In the genomic region with DNA sequence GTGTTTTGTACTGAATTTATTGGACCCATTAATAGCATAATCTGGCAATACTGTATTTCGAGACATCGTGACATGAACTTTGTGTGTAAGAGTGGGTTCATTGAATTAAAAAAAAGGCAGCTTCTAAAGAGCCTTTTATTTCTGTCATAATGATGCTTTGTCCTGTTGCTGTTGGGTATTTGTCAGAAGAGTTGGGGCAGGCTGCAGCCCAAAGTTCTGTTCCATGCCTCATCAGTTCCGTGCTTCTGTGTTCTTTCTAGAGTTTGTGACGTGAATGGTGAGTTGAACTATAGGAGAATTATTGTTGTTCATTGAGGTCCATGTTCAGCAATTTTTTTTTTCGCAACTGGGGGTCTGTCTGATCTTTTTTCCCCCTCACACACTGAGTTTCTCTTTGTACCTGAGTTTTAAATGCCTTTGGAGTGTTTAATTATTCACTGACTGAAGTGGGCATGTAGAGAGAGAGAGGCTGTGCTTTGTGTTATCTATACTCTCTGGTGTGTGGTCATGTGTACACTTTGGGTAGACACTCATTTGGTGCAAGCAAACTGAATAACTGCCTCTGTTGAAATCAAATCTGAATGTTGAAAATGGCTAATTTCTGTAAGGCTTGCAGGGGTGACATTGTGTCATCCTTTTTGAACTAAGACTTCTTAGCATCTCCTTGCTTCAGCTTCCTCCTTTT, we compare ENCODE assay signal across 8 cellular contexts.
A peak's percentile ranks its signal among the peaks of the same experiment; 100 is the strongest.
DNase-seq lines count a peak whose midpoint lies in the region; ATAC-seq, FAIRE-seq and TF ChIP-seq lines count a peak whose summit lies in the region.

No MANE protein-coding gene starts in this region.

- TF ChIP-seq EP300 in GM12878 (IDR thresholded peaks at IDR 0.05; ENCODE audit: borderline replicate concordance in 1 of 2, control insufficient read depth in 1 of 2, low read depth in 2 of 2, low read length in 2 of 2), result no peak

- H3K36me3 ChIP-seq in GM12878 (ENCODE audit: control insufficient read depth in 2 of 2, insufficient read depth in 2 of 2, low read length in 1 of 2) (no peaks in the 10 kb centered on the region), mucosa of rectum (ENCODE audit: control insufficient read depth in 2 of 2, insufficient read depth in 2 of 2, low read length in 2 of 2) (no peaks in the 10 kb centered on the region), body of pancreas (replicated peaks in 1 of 2; ENCODE audit: insufficient read depth in 1 of 2, low read depth in 2 of 2) (no peaks in the 10 kb centered on the region)

- TF ChIP-seq POLR2A in GM12878 (IDR thresholded peaks at IDR 0.05; ENCODE audit: low read depth, low read length) (no peak), GM18505 (IDR thresholded peaks at IDR 0.05; ENCODE audit: borderline replicate concordance, extremely low read depth, insufficient read depth, insufficient read length) (no peak), body of pancreas (IDR thresholded peaks at IDR 0.05) (no peak)

- H3K27me3 ChIP-seq in GM12878 (replicated peaks in 1 of 2; ENCODE audit: control insufficient read depth in 2 of 2, insufficient read depth in 2 of 2, low read length in 1 of 2) (no peaks in the 10 kb centered on the region), mucosa of rectum (ENCODE audit: control insufficient read depth in 2 of 2, insufficient read depth in 2 of 2, low read length in 2 of 2) (no peaks in the 10 kb centered on the region), body of pancreas (no peaks in the 10 kb centered on the region)

- CTCF ChIA-PET in GM12878 (lab: Yijun Ruan, JAX), result interaction anchor here (0.8 to 3.6 kb wide), 19 partner anchors 8 to 193 kb away, joined by 3 to 13 read pairs (median 4); no protein-coding TSS in a partner anchor

- H3K9ac ChIP-seq in GM12878 (ENCODE audit: control insufficient read depth, insufficient read depth, low read length), result peak overlapping the region; percentile 61
- peak overlapping the region; percentile 58 to 61 for H3K9ac ChIP-seq in mucosa of rectum (ENCODE audit: low read depth in 1 of 2, low read length in 2 of 2)

- peaks cover 51 to 68% (median 54%) of the 10 kb centered on the region in 3 donors for H3K4me1 Mint-ChIP-seq in IgD-negative memory B cell

- peak overlapping the region; percentile 87 to 96 (median 91) for H3K4me3 Mint-ChIP-seq in IgD-negative memory B cell

- peak overlapping the region; percentile 43 for H3K4me3 ChIP-seq in GM12878
- peak overlapping the region; percentile 40 to 51 for H3K4me3 ChIP-seq in mucosa of rectum (ENCODE audit: low read length in 2 of 2)
- H3K4me3 ChIP-seq in body of pancreas, result no peak overlapping the region

- DNase-seq in AML-193 (lab: John Stamatoyannopoulos, UW), result peak; percentile 82 to 87
- no peak for DNase-seq in GM12878 (ENCODE audit: low read depth, low spot score)
- no peak for DNase-seq in body of pancreas

- H3K4me2 ChIP-seq in GM12878 (ENCODE audit: control insufficient read depth, insufficient read depth), result peak overlapping the region; percentile 85

- TSS peak; percentile 65 for BruUV-seq in GM12878 (replicated peaks; lab: Mats Ljungman, UMichigan)

- RAD21 ChIA-PET in GM12878 (lab: Charles Lee; ENCODE audit: unreplicated experiment), result interaction anchor here (1.0 to 10.2 kb wide), 15 partner anchors 7 to 193 kb away, joined by 3 to 128 read pairs (median 5); a partner anchor contains a TSS

- SMC1A ChIA-PET in GM12878 (lab: Charles Lee; ENCODE audit: uncharacterized antibody, unreplicated experiment), result interaction anchor here (0.6 to 12.9 kb wide), 29 partner anchors 9 to 193 kb away, joined by 3 to 172 read pairs (median 4); a partner anchor contains a TSS

- peak; percentile 52 for ATAC-seq in GM12878
- no peak for ATAC-seq in GM18505 (IDR thresholded peaks at IDR 0.05; ENCODE audit: unreplicated experiment)
- ATAC-seq in body of pancreas, result no peak
- ATAC-seq in GM19395 (IDR thresholded peaks at IDR 0.05; ENCODE audit: unreplicated experiment), result no peak
- no peak for ATAC-seq in GM18870 (IDR thresholded peaks at IDR 0.05; ENCODE audit: unreplicated experiment)

- POLR2A ChIA-PET in GM12878 (lab: Charles Lee), result interaction anchor here (0.7 to 3.1 kb wide), 8 partner anchors 8 to 70 kb away, joined by 3 to 27 read pairs (median 4); a partner anchor contains a TSS

- no peak for FAIRE-seq in GM12878 (lab: Jason Lieb, UNC)

- in situ Hi-C loops in GM12878 (cut with MboI), result no loop called here

- H2AFZ ChIP-seq in GM12878 (ENCODE audit: control insufficient read depth, low read depth, low read length), result no peak overlapping the region; the same call in 1 of the 2 replicates

- no peak for TF ChIP-seq RAD21 in GM12878 (IDR thresholded peaks at IDR 0.05; ENCODE audit: insufficient read depth, low read depth, low read length)

- H3K27ac ChIP-seq in GM12878 (ENCODE audit: control insufficient read depth, insufficient read depth) (peak overlapping the region; percentile 87), mucosa of rectum (ENCODE audit: low read depth in 2 of 2, low read length in 2 of 2) (peak overlapping the region; percentile 78 to 82), body of pancreas (peak overlapping the region in 2 of 4 donors; percentile 8 to 76)

- H3K9me3 Mint-ChIP-seq in IgD-negative memory B cell, result no peaks in the 10 kb centered on the region

- H3K27me3 Mint-ChIP-seq in IgD-negative memory B cell, result no peaks in the 10 kb centered on the region

- H3K36me3 Mint-ChIP-seq in IgD-negative memory B cell, result peaks cover 5% of the 10 kb centered on the region

- H3K4me1 ChIP-seq in GM12878 (ENCODE audit: control insufficient read depth, insufficient read depth, low read length) (peaks cover 30% of the 10 kb centered on the region), mucosa of rectum (ENCODE audit: control insufficient read depth in 2 of 2, insufficient read depth in 2 of 2, low read length in 2 of 2) (peaks cover 35 to 43% of the 10 kb centered on the region in 2 donors), body of pancreas (peaks cover 51% of the 10 kb centered on the region)

- intact Hi-C loops in GM12878 (cut with micrococcal nuclease; ENCODE audit: unreplicated experiment) (loop anchor here (2.0 to 5.0 kb wide), 2 partner anchors 71 to 790 kb away; a partner anchor contains a TSS), body of pancreas (cut with DNase I) (no loop called here)

- H3K27ac Mint-ChIP-seq in IgD-negative memory B cell, result peak overlapping the region; percentile 46 to 97 (median 72)

- TF ChIP-seq CTCF in GM12878 (IDR thresholded peaks at IDR 0.05 in 2 of 3, conservative IDR thresholded peaks at IDR 0.05 in 1 of 3; ENCODE audit: control insufficient read depth in 2 of 3, extremely low read depth in 1 of 3, insufficient read depth in 1 of 3, low read depth in 3 of 3, low read length in 3 of 3), result no peak
- no peak for TF ChIP-seq CTCF in body of pancreas (IDR thresholded peaks at IDR 0.05)

- H3K9me3 ChIP-seq in GM12878 (replicated peaks; ENCODE audit: control insufficient read depth, insufficient read depth, low read length) (no peaks in the 10 kb centered on the region; the same call in 2 of the 3 replicates), mucosa of rectum (ENCODE audit: control insufficient read depth in 2 of 2, low read length in 2 of 2) (no peaks in the 10 kb centered on the region), body of pancreas (no peaks in the 10 kb centered on the region)

- H4K20me1 ChIP-seq in GM12878 (ENCODE audit: control insufficient read depth, insufficient read depth), result no peaks in the 10 kb centered on the region

- H3K79me2 ChIP-seq in GM12878 (ENCODE audit: control insufficient read depth, insufficient read depth, low read length), result peaks cover 61% of the 10 kb centered on the region

- WGBS in GM12878 (ENCODE audit: insufficient coverage, insufficient replicate concordance, low lambda C conversion rate, missing lambda C conversion rate), result 74% methylated on average over 5 of the region's 5 CpGs
- 73 to 82% methylated on average over 5 of the region's 5 CpGs for WGBS in body of pancreas, 2 donors

TF ChIP-seq in GM12878, 131 proteins besides CTCF, POLR2A, EP300 and RAD21:
- no peak for TF ChIP-seq HCFC1 (IDR thresholded peaks at IDR 0.05; ENCODE audit: low read length)
- TF ChIP-seq, protein P1, sequence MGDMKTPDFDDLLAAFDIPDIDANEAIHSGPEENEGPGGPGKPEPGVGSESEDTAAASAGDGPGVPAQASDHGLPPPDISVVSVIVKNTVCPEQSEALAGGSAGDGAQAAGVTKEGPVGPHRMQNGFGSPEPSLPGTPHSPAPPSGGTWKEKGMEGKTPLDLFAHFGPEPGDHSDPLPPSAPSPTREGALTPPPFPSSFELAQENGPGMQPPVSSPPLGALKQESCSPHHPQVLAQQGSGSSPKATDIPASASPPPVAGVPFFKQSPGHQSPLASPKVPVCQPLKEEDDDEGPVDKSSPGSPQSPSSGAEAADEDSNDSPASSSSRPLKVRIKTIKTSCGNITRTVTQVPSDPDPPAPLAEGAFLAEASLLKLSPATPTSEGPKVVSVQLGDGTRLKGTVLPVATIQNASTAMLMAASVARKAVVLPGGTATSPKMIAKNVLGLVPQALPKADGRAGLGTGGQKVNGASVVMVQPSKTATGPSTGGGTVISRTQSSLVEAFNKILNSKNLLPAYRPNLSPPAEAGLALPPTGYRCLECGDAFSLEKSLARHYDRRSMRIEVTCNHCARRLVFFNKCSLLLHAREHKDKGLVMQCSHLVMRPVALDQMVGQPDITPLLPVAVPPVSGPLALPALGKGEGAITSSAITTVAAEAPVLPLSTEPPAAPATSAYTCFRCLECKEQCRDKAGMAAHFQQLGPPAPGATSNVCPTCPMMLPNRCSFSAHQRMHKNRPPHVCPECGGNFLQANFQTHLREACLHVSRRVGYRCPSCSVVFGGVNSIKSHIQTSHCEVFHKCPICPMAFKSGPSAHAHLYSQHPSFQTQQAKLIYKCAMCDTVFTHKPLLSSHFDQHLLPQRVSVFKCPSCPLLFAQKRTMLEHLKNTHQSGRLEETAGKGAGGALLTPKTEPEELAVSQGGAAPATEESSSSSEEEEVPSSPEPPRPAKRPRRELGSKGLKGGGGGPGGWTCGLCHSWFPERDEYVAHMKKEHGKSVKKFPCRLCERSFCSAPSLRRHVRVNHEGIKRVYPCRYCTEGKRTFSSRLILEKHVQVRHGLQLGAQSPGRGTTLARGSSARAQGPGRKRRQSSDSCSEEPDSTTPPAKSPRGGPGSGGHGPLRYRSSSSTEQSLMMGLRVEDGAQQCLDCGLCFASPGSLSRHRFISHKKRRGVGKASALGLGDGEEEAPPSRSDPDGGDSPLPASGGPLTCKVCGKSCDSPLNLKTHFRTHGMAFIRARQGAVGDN (IDR thresholded peaks at IDR 0.05), result 0 out of 2 replicates have a peak, but pooled peaks have one; percentile 13
- 0 out of 2 replicates have a peak, but pooled peaks have one; percentile 24 for TF ChIP-seq ZNF384 (IDR thresholded peaks at IDR 0.05; ENCODE audit: borderline replicate concordance, low read depth, low read length)

Comparison
In these comparisons a context has a peak if more than half of its experiments do, and no peak if none do; other contexts are left out.
1. DNase-seq: peak in AML-193 (2 of 2); none in GM12878 (single experiment) and body of pancreas (0 of 4).
2. H3K4me3 ChIP-seq: peak in GM12878 (single experiment) and mucosa of rectum (2 of 2); none in body of pancreas (0 of 2).